8 cellular contexts compared by ENCODE assay signal in genomic region chr2:61017556-61018318, GRCh38. TPM values are rescaled to one million over a fixed set of nuclear protein-coding genes. Genes with fewer than 3 reads are reported as not detected.
DNase-seq lines count a peak whose midpoint lies in the region; ATAC-seq and TF ChIP-seq lines count a peak whose summit lies in the region.

TSS of gene PEX13 (plus strand) at chr2:61017720. CDS start at chr2:61017760, 40 bp downstream.
TSS of gene PUS10 (minus strand) at chr2:61018255. CDS start at chr2:61011890, 6,365 bp downstream.

- H3K4me3 Mint-ChIP-seq in neural crest cell = peak within 1 kb of the TSS; percentile 99

- H3K27ac ChIP-seq in stomach = peak within 1 kb of the TSS; percentile 91 to 95 (median 94)

- TF ChIP-seq CTCF in neural crest cell (conservative IDR thresholded peaks at IDR 0.05) (no peak), stomach (IDR thresholded peaks at IDR 0.05) (no peak)

- TF ChIP-seq EP300 in stomach (IDR thresholded peaks at IDR 0.05) = no peak

- H3K36me3 ChIP-seq in stomach = peaks cover 2 to 21% (median 15%) of the 10 kb centered on the region in 4 donors

- DNase-seq in DMS114 treated with DMSO at 0.1 percent for 48 hours (lab: John Stamatoyannopoulos, UW; ENCODE audit: unreplicated experiment) (peak; percentile 88), HT1080 (ENCODE audit: low read depth) (peak; percentile 78), fibroblast of the conjunctiva (ENCODE audit: low read depth) (peak; percentile 22), neural crest cell (ENCODE audit: low read depth, low spot score) (peak; percentile 4), stomach (peak; percentile 80)
- DNase-seq in activated T-helper 9 cell treated with anti-CD3 and anti-CD28 coated beads, Interleukin-2, amount 50 U/mL, for 16 hours (ENCODE audit: low read depth) = peak; percentile 54

- peak within 1 kb of the TSS; percentile 75 to 96 (median 93) for H3K4me3 ChIP-seq in stomach

- H3K4me1 Mint-ChIP-seq in neural crest cell = peaks cover 31% of the 10 kb centered on the region

- no peaks in the 10 kb centered on the region for H3K27me3 Mint-ChIP-seq in neural crest cell (ENCODE audit: low read depth)

- H3K27me3 ChIP-seq in stomach = no peaks in the 10 kb centered on the region

- no peaks in the 10 kb centered on the region for H3K9me3 ChIP-seq in stomach

- 0 to 1% (median 0%) methylated on average over 23 to 39 of the region's 39 CpGs for WGBS in stomach, 5 donors

- intact Hi-C loops in stomach (cut with DNase I; ENCODE audit: low total_unique reads) = no loop called here

- H3K36me3 Mint-ChIP-seq in neural crest cell (ENCODE audit: low read depth) = peaks cover 14% of the 10 kb centered on the region

- peak within 1 kb of the TSS; percentile 99 for H3K27ac Mint-ChIP-seq in neural crest cell (ENCODE audit: unreplicated experiment)

- peaks cover 7 to 61% (median 37%) of the 10 kb centered on the region in 4 donors for H3K4me1 ChIP-seq in stomach

- TF ChIP-seq POLR2A in stomach (IDR thresholded peaks at IDR 0.05) = peak in 2 of 4 donors; percentile 11 to 29

- peaks cover 3% of the 10 kb centered on the region for H3K9me3 Mint-ChIP-seq in neural crest cell

- peak; percentile 71 for ATAC-seq in GM21360 (IDR thresholded peaks at IDR 0.05; ENCODE audit: unreplicated experiment)

TF ChIP-seq in PFSK-1, 5 proteins besides CTCF, POLR2A, EP300 and RAD21:
- TF ChIP-seq POLR2AphosphoS5 (IDR thresholded peaks at IDR 0.05; ENCODE audit: low read depth, low read length) = no peak; the same call in 1 of the 2 replicates
- no peak for TF ChIP-seq TAF1 (IDR thresholded peaks at IDR 0.05; ENCODE audit: borderline replicate concordance, insufficient read depth, low read length)
- peak; percentile 41 for TF ChIP-seq FOXP2 (optimal IDR thresholded peaks at IDR 0.05; ENCODE audit: borderline replicate concordance, extremely low read depth, extremely low read length, insufficient read depth)

RNA-seq across cellular contexts. Expression of gene PEX13, which starts in this region (rescaled TPM):
- total RNA-seq in HT1080 (2014; rRNA removed; shearing (Covaris generic)) = 19.1 and 25.1 TPM in 2 replicates
- polyA plus RNA-seq in HT1080 (2015; cell fraction: cytosol; rRNA removed) = 32.8 and 35.3 TPM in 2 replicates
- 16.1 and 20.2 TPM in 2 replicates for polyA plus RNA-seq in HT1080 (2015; cell fraction: nucleus; rRNA removed)
- 4.8 TPM for polyA plus RNA-seq in PFSK-1 (2012; ENCODE audit: insufficient read length, low read depth)
- total RNA-seq in neural crest cell (25.2 and 26.9 TPM in 2 replicates), stomach (10 to 100 TPM in 4 of 5 donors, 1 to 10 TPM in 1; 9.3 to 56.0 (median 21.4) TPM)
- polyA plus RNA-seq in stomach = 1 to 10 TPM; 7.9 to 9.5 (median 8.1) TPM

RNA-seq across cellular contexts. Expression of gene PUS10, which starts in this region (rescaled TPM):
- total RNA-seq in HT1080 (2014; rRNA removed; shearing (Covaris generic)) = 3.3 and 3.7 TPM in 2 replicates
- polyA plus RNA-seq in HT1080 (2015; cell fraction: cytosol; rRNA removed) = 5.6 and 7.5 TPM in 2 replicates
- 9.3 and 12.6 TPM in 2 replicates for polyA plus RNA-seq in HT1080 (2015; cell fraction: nucleus; rRNA removed)
- 2.2 TPM for polyA plus RNA-seq in PFSK-1 (2012; ENCODE audit: insufficient read length, low read depth)
- total RNA-seq in neural crest cell (4.6 and 5.0 TPM in 2 replicates), stomach (1 to 10 TPM; 1.8 to 8.0 (median 4.2) TPM)
- 1 to 10 TPM; 2.3 to 2.9 (median 2.7) TPM for polyA plus RNA-seq in stomach

Comparison
In these comparisons a context has a peak if more than half of its experiments do, and no peak if none do; other contexts are left out.
1. Peak in every context shown above with its lines: DNase-seq, ATAC-seq, H3K4me3 ChIP-seq and H3K27ac ChIP-seq.
2. DNase-seq: peak in every context shown above with its lines; median percentile 88 in DMS114 treated with DMSO at 0.1 percent for 48 hours; 80 in stomach; 78 in HT1080; 54 in activated T-helper 9 cell treated with anti-CD3 and anti-CD28 coated beads, Interleukin-2, amount 50 U/mL, for 16 hours; 22 in fibroblast of the conjunctiva; 4 in neural crest cell.